In genomic region chr3:100164730-100165129, GRCh38 we compare ENCODE assay signal across 21 cellular contexts. TPM values are rescaled to one million over a fixed set of nuclear protein-coding genes. Genes with fewer than 3 reads are reported as not detected.
DNase-seq lines count a peak whose midpoint lies in the region; ATAC-seq and TF ChIP-seq lines count a peak whose summit lies in the region.
"Had no signal": no experiment of that assay in that cellular context is flagged by ENCODE, and none has a peak within 500 bp of the region (broad histone marks: within the 10 kb centered on the region; RNA-seq: fewer than 3 reads in every experiment).

No MANE protein-coding gene starts in this region.

- peak overlapping the region; percentile 64 for H3K27ac Mint-ChIP-seq in MCF 10A (ENCODE audit: low read depth, unreplicated experiment)
- H3K27ac Mint-ChIP-seq: B cell; CD4-positive, CD25-positive, alpha-beta regulatory T cell had no signal

- POLR2A ChIA-PET in MCF 10A (lab: Yijun Ruan, JAX) = no interaction called here

- peaks cover 20% of the 10 kb centered on the region for H3K36me3 Mint-ChIP-seq in MCF 10A (ENCODE audit: insufficient read depth, unreplicated experiment)

- H3K4me1 ChIP-seq in breast epithelium (no peaks in the 10 kb centered on the region), ascending aorta (peaks cover 10 to 74% of the 10 kb centered on the region in 2 donors), psoas muscle (peaks cover 69% of the 10 kb centered on the region), vagina (peaks cover 5% of the 10 kb centered on the region)

- no peak for TF ChIP-seq CTCF in MCF 10A (IDR thresholded peaks at IDR 0.05; ENCODE audit: unreplicated experiment)
- no peak for TF ChIP-seq CTCF in breast epithelium (IDR thresholded peaks at IDR 0.05)
- no peak for TF ChIP-seq CTCF in ascending aorta (IDR thresholded peaks at IDR 0.05)
- TF ChIP-seq CTCF in psoas muscle (IDR thresholded peaks at IDR 0.05) = no peak
- no peak for TF ChIP-seq CTCF in vagina (IDR thresholded peaks at IDR 0.05)

- no peak overlapping the region for H3K4me3 Mint-ChIP-seq in MCF 10A (ENCODE audit: unreplicated experiment)
- H3K4me3 Mint-ChIP-seq: B cell; CD4-positive, CD25-positive, alpha-beta regulatory T cell had no signal

- ATAC-seq in psoas muscle (no peak), HG02870 (IDR thresholded peaks at IDR 0.05; ENCODE audit: unreplicated experiment) (no peak)

- H3K27me3 Mint-ChIP-seq in MCF 10A (ENCODE audit: insufficient read depth, unreplicated experiment) = no peaks in the 10 kb centered on the region
- H3K27me3 Mint-ChIP-seq: B cell; CD4-positive, CD25-positive, alpha-beta regulatory T cell had no signal

- CTCF ChIA-PET in MCF 10A (lab: Yijun Ruan, JAX) = interaction anchor here (1.0 kb wide), 1 partner anchor 333 kb away, joined by 5 read pairs; no protein-coding TSS in a partner anchor

- DNase-seq in MCF 10A (ENCODE audit: unreplicated experiment) = no peak
- no peak for DNase-seq in breast epithelium (ENCODE audit: low spot score in 2 of 2)
- DNase-seq in ascending aorta (ENCODE audit: low spot score in 2 of 2) = no peak
- no peak for DNase-seq in psoas muscle
- DNase-seq in vagina (ENCODE audit: extremely low spot score in 2 of 2) = no peak
- no peak for DNase-seq in RPMI8226
- no peak for DNase-seq in HuH-7.5 (ENCODE audit: low spot score)
- DNase-seq: CD4-positive, CD25-positive, alpha-beta regulatory T cell; H7; IMR-90; Karpas-422; MM.1S; NCI-H1092 treated with DMSO at 0.1 percent for 48 hours; NCI-H226; NCI-H526; NK-92 treated with Interleukin-12 subunit alpha and Interleukin-12 subunit beta, amount 100 ng/mL, for 24 hours; SIG-M5 had no signal

- BruUV-seq in MCF 10A (replicated peaks; lab: Mats Ljungman, UMichigan) = no TSS peak

- peaks cover 5% of the 10 kb centered on the region for H3K4me1 Mint-ChIP-seq in MCF 10A (ENCODE audit: insufficient read depth, unreplicated experiment)
- H3K4me1 Mint-ChIP-seq: B cell; CD4-positive, CD25-positive, alpha-beta regulatory T cell had no signal

- H3K27ac ChIP-seq in breast epithelium = peak overlapping the region in 1 of 2 donors; percentile 9
- peak overlapping the region; percentile 91 to 92 for H3K27ac ChIP-seq in ascending aorta
- peak overlapping the region; percentile 63 for H3K27ac ChIP-seq in psoas muscle
- H3K27ac ChIP-seq in vagina = peak overlapping the region; percentile 32
- H3K27ac ChIP-seq: 22Rv1 had no signal

- H3K4me3 ChIP-seq in breast epithelium = no peak overlapping the region
- no peak overlapping the region for H3K4me3 ChIP-seq in ascending aorta
- H3K4me3 ChIP-seq in psoas muscle = no peak overlapping the region
- H3K4me3 ChIP-seq in vagina = no peak overlapping the region

- H3K27me3 ChIP-seq in breast epithelium (no peaks in the 10 kb centered on the region), ascending aorta (no peaks in the 10 kb centered on the region), psoas muscle (ENCODE audit: insufficient read depth in 3 of 3, low read length in 2 of 3) (no peaks in the 10 kb centered on the region), vagina (no peaks in the 10 kb centered on the region)

- intact Hi-C loops in MCF 10A (cut with micrococcal nuclease) (no loop called here), breast epithelium (cut with DNase I; ENCODE audit: low total_unique reads) (no loop called here), ascending aorta (cut with DNase I) (loop anchor here (5.0 kb wide), 5 partner anchors 48 to 322 kb away; no protein-coding TSS in a partner anchor), psoas muscle (cut with DNase I) (no loop called here), vagina (cut with DNase I) (no loop called here)

- no peaks in the 10 kb centered on the region for H3K9me3 Mint-ChIP-seq in MCF 10A (ENCODE audit: unreplicated experiment)

- 62 to 66% (median 64%) methylated on average over 3 of the region's 3 CpGs for WGBS in psoas muscle, 3 donors

- H3K36me3 ChIP-seq in breast epithelium (no peaks in the 10 kb centered on the region), ascending aorta (no peaks in the 10 kb centered on the region), psoas muscle (ENCODE audit: insufficient read depth in 1 of 2, low read depth in 1 of 2) (no peaks in the 10 kb centered on the region), vagina (no peaks in the 10 kb centered on the region)

- no peak for TF ChIP-seq POLR2A in breast epithelium (IDR thresholded peaks at IDR 0.05)
- TF ChIP-seq POLR2A in vagina (IDR thresholded peaks at IDR 0.05) = no peak

- H3K9me3 ChIP-seq in breast epithelium = no peaks in the 10 kb centered on the region
- H3K9me3 ChIP-seq in ascending aorta = no peaks in the 10 kb centered on the region
- H3K9me3 ChIP-seq in psoas muscle = no peaks in the 10 kb centered on the region
- H3K9me3 ChIP-seq in vagina = no peaks in the 10 kb centered on the region

RNA-seq across cellular contexts. Expression of gene FILIP1L, which starts 50.4 kb away (rescaled TPM):
- total RNA-seq in MCF 10A (2022) (1.3 and 2.4 TPM in 2 replicates), breast epithelium (10 to 100 TPM; 19.8 to 23.7 (median 23.3) TPM), ascending aorta (106 TPM), psoas muscle (100 to 1,000 TPM in 3 of 4 donors, 10 to 100 TPM in 1; 78.5 to 274 (median 138) TPM), vagina (41.5 TPM)
- 10 to 100 TPM in 2 of 3 donors, 1 to 10 TPM in 1; 9.2 to 28.0 (median 15.5) TPM for polyA plus RNA-seq in psoas muscle
- total RNA-seq: OCI-LY7 had no signal
